6 cellular contexts compared by ENCODE assay signal in genomic region chr13:21307158-21307557, GRCh38.
DNase-seq lines count a peak whose midpoint lies in the region; ATAC-seq, FAIRE-seq and TF ChIP-seq lines count a peak whose summit lies in the region.
"Not testable (repeated sequence)": the region's sequence is repeated elsewhere in the genome, so short reads cannot be mapped to it uniquely, and the experiment has no call there.

No MANE protein-coding gene starts in this region.

- H2AK5ac ChIP-seq in H1 (ENCODE audit: low read depth, low read length), result not testable (repeated sequence)

- H3K9ac ChIP-seq in H1 (replicated peaks in 1 of 4; ENCODE audit: extremely low read depth in 1 of 4, low read depth in 3 of 4, low read length in 3 of 4), result not testable (repeated sequence)

- H2BK12ac ChIP-seq in H1 (ENCODE audit: low read depth, low read length), result not testable (repeated sequence)

- WGBS in H1 (ENCODE audit: extremely low coverage in 1 of 2, insufficient coverage in 1 of 2, insufficient read length in 1 of 2, insufficient replicate concordance in 2 of 2, low coverage in 1 of 2, low lambda C conversion rate in 2 of 2, missing lambda C conversion rate in 1 of 2), 2 experiments, result 86% methylated on average over 8 of the region's 12 CpGs; no CpG with 5 or more reads in 1 of the 2 experiments
- WGBS in psoas muscle, 3 donors, result 33 to 55% (median 39%) methylated on average over 9 to 10 of the region's 12 CpGs
- 92 to 94% methylated on average over 9 to 12 of the region's 12 CpGs for WGBS in aorta, 2 donors

- not testable (repeated sequence) for H3K36me3 ChIP-seq in GM23338 (ENCODE audit: insufficient read depth); bronchial epithelial cell (ENCODE audit: control insufficient read depth, insufficient read depth, low read length); H1 (ENCODE audit: control insufficient read depth in 2 of 4, insufficient read depth in 4 of 4, low read length in 3 of 4); psoas muscle (ENCODE audit: insufficient read depth in 1 of 2, low read depth in 1 of 2); aorta (ENCODE audit: control insufficient read depth in 1 of 2, insufficient read depth in 2 of 2, low read length in 1 of 2)

- not testable (repeated sequence) for H4K8ac ChIP-seq in H1 (ENCODE audit: extremely low read depth, insufficient read depth, low read length)

- POLR2A ChIA-PET in H1 (lab: Charles Lee; ENCODE audit: partially characterized antibody), result not testable (repeated sequence)

- not testable (repeated sequence) for H3K23ac ChIP-seq in H1 (ENCODE audit: insufficient read length)

- H3K27ac ChIP-seq in GM23338 (ENCODE audit: low read depth); H1 (ENCODE audit: low read depth, low read length); psoas muscle; aorta (ENCODE audit: low read depth in 1 of 2, low read length in 2 of 2): not testable (repeated sequence)

- not testable (repeated sequence) for H4K20me1 ChIP-seq in GM23338 (replicated peaks; ENCODE audit: insufficient read depth); H1 (replicated peaks in 1 of 2; ENCODE audit: control insufficient read depth in 1 of 2, insufficient read depth in 2 of 2, low read length in 2 of 2)

- ATAC-seq in GM23338, result peak; percentile 30; the same call in 1 of the 3 replicates
- peak in 3 of 4 donors; percentile 59 to 88 (median 79) for ATAC-seq in psoas muscle
- ATAC-seq in aorta (ENCODE audit: low FRiP score), result peak; percentile 36

- H4K91ac ChIP-seq in H1 (replicated peaks; ENCODE audit: insufficient read length, low read length), result not testable (repeated sequence)

- H3K4me2 ChIP-seq in GM23338; H1 (ENCODE audit: insufficient read depth in 1 of 2, low read depth in 2 of 2, low read length in 2 of 2): not testable (repeated sequence)

- DNase-seq in GM12891 (ENCODE audit: insufficient read length, low spot score); GM23338 (ENCODE audit: low spot score); bronchial epithelial cell (ENCODE audit: low read depth); H1 (ENCODE audit: low read depth in 1 of 2, low spot score in 2 of 2); aorta: not testable (repeated sequence)
- peak in 1 of 2 donors; percentile 59 for DNase-seq in psoas muscle

- H3K27me3 Mint-ChIP-seq in GM23338 (ENCODE audit: insufficient read depth, low read depth, poor library complexity), result not testable (repeated sequence)

- not testable (repeated sequence) for H3K4ac ChIP-seq in H1 (replicated peaks; ENCODE audit: insufficient read length, low read depth, low read length)

- not testable (repeated sequence) for H3K9me3 ChIP-seq in H1 (ENCODE audit: insufficient read depth in 2 of 2, low read depth in 1 of 2, low read length in 1 of 2); psoas muscle; aorta (ENCODE audit: control insufficient read depth, low read length)

- H2AFZ ChIP-seq in GM23338; H1 (ENCODE audit: low read length): not testable (repeated sequence)

- CTCF ChIA-PET in H1 (lab: Charles Lee; ENCODE audit: partially characterized antibody), result interaction anchor here (0.7 kb wide), 1 partner anchor 89 kb away, joined by 3 read pairs; no protein-coding TSS in a partner anchor

- H3K36me3 Mint-ChIP-seq in GM23338 (ENCODE audit: low read depth), result not testable (repeated sequence)

- not testable (repeated sequence) for H3K27me3 ChIP-seq in GM23338 (ENCODE audit: insufficient read depth); bronchial epithelial cell (ENCODE audit: control insufficient read depth, insufficient read depth, low read length); H1 (replicated peaks in 1 of 4; ENCODE audit: control insufficient read depth in 3 of 4, extremely low read depth in 1 of 4, insufficient read depth in 3 of 4, low read length in 3 of 4); psoas muscle (ENCODE audit: insufficient read depth in 3 of 3, low read length in 2 of 3); aorta (ENCODE audit: control insufficient read depth in 1 of 2, insufficient read depth in 2 of 2, low read length in 1 of 2)

- H3K4me3 ChIP-seq in GM23338; bronchial epithelial cell (ENCODE audit: low read depth, low read length); H1 (ENCODE audit: extremely low read depth in 1 of 4, insufficient read depth in 2 of 4, low read depth in 3 of 4, low read length in 4 of 4); psoas muscle; aorta (ENCODE audit: low read length in 2 of 2): not testable (repeated sequence)

- TF ChIP-seq RAD21 in H1 (IDR thresholded peaks at IDR 0.05 in 1 of 2, conservative IDR thresholded peaks at IDR 0.05 in 1 of 2; ENCODE audit: low read depth in 2 of 2, low read length in 2 of 2), result not testable (repeated sequence)

- H3K4me1 Mint-ChIP-seq in GM23338, result peaks cover 29% of the 10 kb centered on the region

- not testable (repeated sequence) for H3K79me1 ChIP-seq in H1 (ENCODE audit: low read depth, low read length)

- TF ChIP-seq CTCF in GM23338 (conservative IDR thresholded peaks at IDR 0.05; ENCODE audit: low read depth in 2 of 2); bronchial epithelial cell (IDR thresholded peaks at IDR 0.05; ENCODE audit: insufficient read depth, low read length, severe bottlenecking); H1 (IDR thresholded peaks at IDR 0.05; ENCODE audit: control extremely low read depth in 1 of 3, insufficient read depth in 1 of 3, low read depth in 1 of 3, low read length in 3 of 3); psoas muscle (IDR thresholded peaks at IDR 0.05): not testable (repeated sequence)

- not testable (repeated sequence) for H3K56ac ChIP-seq in H1 (replicated peaks; ENCODE audit: insufficient read length, low read depth, low read length)

- not testable (repeated sequence) for H3K9me2 ChIP-seq in GM23338 (ENCODE audit: insufficient read depth)

- not testable (repeated sequence) for H3K9me3 Mint-ChIP-seq in GM23338

- not testable (repeated sequence) for H3F3A ChIP-seq in GM23338 (replicated peaks; ENCODE audit: low read depth)

- not testable (repeated sequence) for H3K18ac ChIP-seq in H1 (ENCODE audit: extremely low read depth, low read length)

- peaks cover 22% of the 10 kb centered on the region for H3K4me1 ChIP-seq in GM23338 (ENCODE audit: insufficient read depth)
- not testable (repeated sequence) for H3K4me1 ChIP-seq in H1 (replicated peaks in 1 of 4; ENCODE audit: control insufficient read depth in 3 of 4, insufficient read depth in 4 of 4, low read length in 3 of 4); psoas muscle; aorta (ENCODE audit: control insufficient read depth in 1 of 2, insufficient read depth in 2 of 2, low read length in 2 of 2)

- not testable (repeated sequence) for H3K79me2 ChIP-seq in GM23338 (replicated peaks; ENCODE audit: insufficient read depth); H1 (ENCODE audit: control insufficient read depth in 1 of 2, insufficient read depth in 2 of 2, low read length in 2 of 2)

- not testable (repeated sequence) for H2BK15ac ChIP-seq in H1 (ENCODE audit: low read length)

- H3K23me2 ChIP-seq in H1 (ENCODE audit: low read depth, low read length), result not testable (repeated sequence)

- H3K27ac Mint-ChIP-seq in GM23338, result not testable (repeated sequence)

- TF ChIP-seq POLR2A in GM12891 (IDR thresholded peaks at IDR 0.05; ENCODE audit: low read depth, low read length); H1 (IDR thresholded peaks at IDR 0.05; ENCODE audit: control extremely low read depth in 1 of 2, low read depth in 2 of 2, low read length in 2 of 2): not testable (repeated sequence)

- TF ChIP-seq EP300 in H1 (IDR thresholded peaks at IDR 0.05; ENCODE audit: borderline replicate concordance in 1 of 2, low read depth in 2 of 2, low read length in 2 of 2), result not testable (repeated sequence)

- not testable (repeated sequence) for H3K4me3 Mint-ChIP-seq in GM23338

- intact Hi-C loops in psoas muscle (cut with DNase I); aorta (cut with DNase I): not testable (repeated sequence)

- H3K14ac ChIP-seq in H1 (ENCODE audit: insufficient read length), result not testable (repeated sequence)

- H4K5ac ChIP-seq in H1 (ENCODE audit: insufficient read length, low read depth, low read length), result not testable (repeated sequence)

- not testable (repeated sequence) for H2BK120ac ChIP-seq in H1 (replicated peaks; ENCODE audit: low read depth, low read length)

- FAIRE-seq in GM12891 (lab: Jason Lieb, UNC), result peak; percentile 9
- FAIRE-seq in bronchial epithelial cell (lab: Jason Lieb, UNC), result peak; percentile 96
- FAIRE-seq in H1 (lab: Jason Lieb, UNC), result peak; percentile 86

- H2BK20ac ChIP-seq in H1 (ENCODE audit: low read length), result not testable (repeated sequence)

- H2BK5ac ChIP-seq in H1 (ENCODE audit: low read depth, low read length), result not testable (repeated sequence)
